2 cellular contexts compared by ENCODE assay signal in genomic region chr12:112944028-112944690, GRCh38.
TF ChIP-seq lines count a peak whose summit lies in the region.

No MANE protein-coding gene starts in this region.

TF ChIP-seq in HepG2, 621 proteins besides CTCF, POLR2A, EP300 and RAD21:
- TF ChIP-seq ZNF598 (CRISPR knock-in tag; IDR thresholded peaks at IDR 0.05; ENCODE audit: borderline replicate concordance) (no peak), TRAFD1 (CRISPR knock-in tag; IDR thresholded peaks at IDR 0.05; ENCODE audit: borderline replicate concordance) (no peak), ZSCAN30 (CRISPR knock-in tag; IDR thresholded peaks at IDR 0.05) (no peak), TFAP4 (IDR thresholded peaks at IDR 0.05; ENCODE audit: borderline replicate concordance, low read depth) (no peak), ZNF790 (CRISPR knock-in tag; IDR thresholded peaks at IDR 0.05; ENCODE audit: borderline replicate concordance) (no peak), MAFF (IDR thresholded peaks at IDR 0.05; ENCODE audit: low read depth, low read length) (peak; percentile 92), MAFK (conservative IDR thresholded peaks at IDR 0.05 in 1 of 2, IDR thresholded peaks at IDR 0.05 in 1 of 2; ENCODE audit: low read length in 2 of 2) (peak; percentile 87 to 95)

TF ChIP-seq in WTC11, 78 proteins besides CTCF, POLR2A, EP300 and RAD21:
- TF ChIP-seq E2F4 (CRISPR knock-in tag; IDR thresholded peaks at IDR 0.05; ENCODE audit: borderline replicate concordance, low read depth) (no peak), ZBTB21 (CRISPR knock-in tag; IDR thresholded peaks at IDR 0.05; ENCODE audit: borderline replicate concordance) (no peak), ZSCAN18 (CRISPR knock-in tag; IDR thresholded peaks at IDR 0.05) (no peak), ATF1 (CRISPR knock-in tag; IDR thresholded peaks at IDR 0.05) (no peak), E2F5 (CRISPR knock-in tag; IDR thresholded peaks at IDR 0.05) (no peak), TP53 (CRISPR knock-in tag; IDR thresholded peaks at IDR 0.05) (no peak), TEAD4 (CRISPR knock-in tag; IDR thresholded peaks at IDR 0.05) (no peak), STAT6 (CRISPR knock-in tag; conservative IDR thresholded peaks at IDR 0.05; ENCODE audit: low read depth) (no peak), CBFB (CRISPR knock-in tag; IDR thresholded peaks at IDR 0.05; ENCODE audit: low read depth) (no peak), SP1 (CRISPR knock-in tag; conservative IDR thresholded peaks at IDR 0.05) (no peak), PRDM15 (CRISPR knock-in tag; IDR thresholded peaks at IDR 0.05) (no peak), ATF2 (CRISPR knock-in tag; IDR thresholded peaks at IDR 0.05; ENCODE audit: borderline replicate concordance, low read depth) (no peak), ARID4B (CRISPR knock-in tag; IDR thresholded peaks at IDR 0.05; ENCODE audit: borderline replicate concordance) (no peak), AR (CRISPR knock-in tag; IDR thresholded peaks at IDR 0.05) (no peak), SOX15 (CRISPR knock-in tag; IDR thresholded peaks at IDR 0.05) (no peak), NFATC4 (CRISPR knock-in tag; IDR thresholded peaks at IDR 0.05) (no peak), PREB (CRISPR knock-in tag; IDR thresholded peaks at IDR 0.05; ENCODE audit: borderline replicate concordance) (no peak), ELF4 (CRISPR knock-in tag; IDR thresholded peaks at IDR 0.05; ENCODE audit: low read depth) (no peak), ATF3 (CRISPR knock-in tag; conservative IDR thresholded peaks at IDR 0.05) (no peak)
TF ChIP-seq in WTC11: peak in this region for 0.
